12 cellular contexts compared by ENCODE assay signal in the genomic region with DNA sequence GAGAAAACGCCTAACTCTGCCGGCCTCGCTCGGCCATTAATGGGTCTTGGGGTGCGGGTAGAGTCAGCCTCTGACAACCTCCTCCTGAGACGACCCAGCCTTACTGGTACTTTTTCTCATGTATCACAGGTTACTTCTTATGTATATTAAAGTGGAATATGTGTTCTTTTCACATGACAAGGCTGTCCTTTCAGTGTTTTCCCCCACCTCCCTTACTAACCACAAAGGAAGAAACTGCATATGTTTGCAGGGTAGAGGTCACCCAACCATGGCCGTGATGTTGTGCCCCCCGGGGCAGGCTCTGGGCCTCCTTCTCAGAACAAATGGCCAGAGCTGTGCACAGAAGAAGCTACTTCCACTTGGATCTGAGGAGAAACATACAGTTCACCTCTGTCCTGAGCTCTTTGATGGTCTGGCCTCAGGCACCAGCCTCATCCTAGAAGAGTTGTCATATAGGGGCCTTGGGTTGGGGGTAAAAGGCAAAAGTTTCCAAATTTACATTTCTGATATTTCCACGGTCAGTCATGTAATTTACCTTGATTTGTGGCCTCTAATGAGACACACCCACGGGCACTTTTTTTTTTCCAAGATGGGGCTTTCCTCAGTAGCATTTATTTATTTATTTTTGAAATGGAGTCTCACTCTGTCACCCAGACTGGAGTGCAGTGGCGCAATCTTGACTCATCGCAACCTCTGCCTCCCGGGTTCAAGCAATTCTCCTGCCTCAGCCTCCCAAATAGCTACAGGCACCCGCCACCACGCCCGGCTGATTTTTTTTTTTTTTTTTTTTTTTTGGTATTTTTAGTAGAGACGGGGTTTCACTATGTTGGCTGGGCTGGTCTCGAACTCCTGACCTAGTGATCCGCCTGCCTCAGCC. TPM values are rescaled to one million over a fixed set of nuclear protein-coding genes. Genes with fewer than 3 reads are reported as not detected.
DNase-seq lines count a peak whose midpoint lies in the region; ATAC-seq and TF ChIP-seq lines count a peak whose summit lies in the region.
"Had no signal": no experiment of that assay in that cellular context is flagged by ENCODE, and none has a peak within 500 bp of the region (broad histone marks: within the 10 kb centered on the region; RNA-seq: fewer than 3 reads in every experiment).

No MANE protein-coding gene starts in this region.

- CTCF ChIA-PET in PC-3 (lab: Charles Lee): no interaction called here

- no peak overlapping the region for H3K4me3 ChIP-seq in trophoblast cell (ENCODE audit: low read depth, low read length)
- H3K4me3 ChIP-seq in brain microvascular endothelial cell (ENCODE audit: low read depth, low read length): no peak overlapping the region
- no peak overlapping the region for H3K4me3 ChIP-seq in aorta (ENCODE audit: low read length in 2 of 2)
- no peak overlapping the region for H3K4me3 ChIP-seq in PC-3 (ENCODE audit: low read length)

- H3K23ac ChIP-seq in trophoblast cell (ENCODE audit: low read length): no peak overlapping the region

- H4K91ac ChIP-seq in trophoblast cell (ENCODE audit: low read depth, low read length): no peak overlapping the region

- H3K27ac Mint-ChIP-seq in T-helper 1 cell treated with Interleukin-12 subunit alpha and Interleukin-12 subunit beta and Interleukin-4 antibody, amounts not matched to agents 30 μg/mL and 1 μg/mL, for 36 hours: no peak overlapping the region
- no peak overlapping the region for H3K27ac Mint-ChIP-seq in activated T-helper 1 cell treated with anti-CD3 and anti-CD28 coated beads, Interleukin-12 subunit alpha, Interleukin-12 subunit beta, Interleukin-2, Interleukin-4 antibody, amounts not matched to agents 30 ng/mL and 10 ng/mL and 1 ng/mL, durations not matched to agents 14 hours and 24 hours and 36 hours
- H3K27ac Mint-ChIP-seq: nephron progenitor cell had no signal

- no peak overlapping the region for H3K18ac ChIP-seq in trophoblast cell (ENCODE audit: low read length)

- peaks cover 6% of the 10 kb centered on the region for H3K79me1 ChIP-seq in trophoblast cell (ENCODE audit: low read length)

- POLR2A ChIA-PET in PC-3 (lab: Charles Lee; ENCODE audit: unreplicated experiment): interaction anchor here (0.7 kb wide), 1 partner anchor 68 kb away, joined by 8 read pairs; no protein-coding TSS in a partner anchor

- intact Hi-C loops in activated T-helper 1 cell treated with anti-CD3 and anti-CD28 coated beads, Interleukin-12 subunit alpha, Interleukin-12 subunit beta, Interleukin-2, Interleukin-4 antibody, amounts not matched to agents 30 ng/mL and 10 ng/mL and 1 ng/mL, durations not matched to agents 14 hours and 24 hours and 36 hours (cut with micrococcal nuclease): no loop called here
- intact Hi-C loops in aorta (cut with DNase I) (no loop called here), PC-3 (cut with micrococcal nuclease) (no loop called here)

- H2AFZ ChIP-seq in trophoblast cell (ENCODE audit: insufficient read depth, low read length, poor library complexity) (no peak overlapping the region), PC-3 (ENCODE audit: low read length) (no peak overlapping the region)

- no peak for TF ChIP-seq CTCF in brain microvascular endothelial cell (IDR thresholded peaks at IDR 0.05; ENCODE audit: low read depth, low read length, missing control alignments)
- no peak for TF ChIP-seq CTCF in PC-3 (conservative IDR thresholded peaks at IDR 0.05; ENCODE audit: low read depth, low read length)

- H3K9me2 ChIP-seq in PC-3 (replicated peaks; ENCODE audit: low read length): no peaks in the 10 kb centered on the region

- H3K9ac ChIP-seq in trophoblast cell (ENCODE audit: low read length) (no peak overlapping the region), PC-3 (ENCODE audit: low read length) (no peak overlapping the region)

- H3K79me2 ChIP-seq in trophoblast cell (ENCODE audit: control insufficient read depth, insufficient read depth, low read length, poor library complexity) (no peaks in the 10 kb centered on the region), PC-3 (ENCODE audit: low read length) (no peaks in the 10 kb centered on the region)

- H3K27me3 Mint-ChIP-seq in T-helper 1 cell treated with Interleukin-12 subunit alpha and Interleukin-12 subunit beta and Interleukin-4 antibody, amounts not matched to agents 30 μg/mL and 1 μg/mL, for 36 hours (ENCODE audit: low read depth): no peaks in the 10 kb centered on the region
- no peaks in the 10 kb centered on the region for H3K27me3 Mint-ChIP-seq in activated T-helper 1 cell treated with anti-CD3 and anti-CD28 coated beads, Interleukin-12 subunit alpha, Interleukin-12 subunit beta, Interleukin-2, Interleukin-4 antibody, amounts not matched to agents 30 ng/mL and 10 ng/mL and 1 ng/mL, durations not matched to agents 14 hours and 24 hours and 36 hours (ENCODE audit: insufficient read depth)

- H4K20me1 ChIP-seq in PC-3 (ENCODE audit: low read length): no peaks in the 10 kb centered on the region

- DNase-seq in T-helper 1 cell (no peak), trophoblast cell (peak; percentile 59 to 78), brain microvascular endothelial cell (no peak), aorta (no peak), PC-3 (no peak)
- DNase-seq in activated T-helper 1 cell treated with anti-CD3 and anti-CD28 coated beads, Interleukin-12 subunit alpha, Interleukin-12 subunit beta, Interleukin-2, Interleukin-4 antibody, amounts not matched to agents 30 ng/mL and 10 ng/mL and 1 ng/mL, durations not matched to agents 14 hours and 24 hours and 36 hours (ENCODE audit: low spot score): no peak
- DNase-seq: 8988T; activated CD4-positive, CD25-positive, alpha-beta regulatory T cell; Kasumi-1; nephron progenitor cell had no signal

- H4K8ac ChIP-seq in trophoblast cell (ENCODE audit: low read depth, low read length): no peak overlapping the region

- ATAC-seq in HG02852 (IDR thresholded peaks at IDR 0.05; ENCODE audit: unreplicated experiment) (peak; percentile 21), aorta (ENCODE audit: low FRiP score) (no peak), PC-3 (no peak)

- WGBS in trophoblast cell (ENCODE audit: extremely low coverage, insufficient coverage, insufficient read length): no CpG with 5 or more reads among the region's 19 CpGs
- WGBS in aorta, 2 donors: 87 to 93% methylated on average over 17 to 19 of the region's 19 CpGs

- H3K27me3 ChIP-seq in trophoblast cell (ENCODE audit: insufficient read depth, low read length) (peaks cover 7% of the 10 kb centered on the region), brain microvascular endothelial cell (replicated peaks) (no peaks in the 10 kb centered on the region), aorta (ENCODE audit: control insufficient read depth in 1 of 2, insufficient read depth in 2 of 2, low read length in 1 of 2) (no peaks in the 10 kb centered on the region), PC-3 (ENCODE audit: low read length) (no peaks in the 10 kb centered on the region)

- no peak overlapping the region for H2BK120ac ChIP-seq in trophoblast cell (ENCODE audit: insufficient read depth, low read length, poor library complexity)

- H2BK5ac ChIP-seq in trophoblast cell (ENCODE audit: low read depth, low read length, poor library complexity): no peak overlapping the region

- H3F3A ChIP-seq in PC-3 (ENCODE audit: low read length, unreplicated experiment): no peaks in the 10 kb centered on the region

- no TSS peak for BruUV-seq in PC-3 (replicated peaks; lab: Mats Ljungman, UMichigan)

- H3K36me3 Mint-ChIP-seq in T-helper 1 cell treated with Interleukin-12 subunit alpha and Interleukin-12 subunit beta and Interleukin-4 antibody, amounts not matched to agents 30 μg/mL and 1 μg/mL, for 36 hours (ENCODE audit: low read depth): no peaks in the 10 kb centered on the region
- peaks cover 3% of the 10 kb centered on the region for H3K36me3 Mint-ChIP-seq in activated T-helper 1 cell treated with anti-CD3 and anti-CD28 coated beads, Interleukin-12 subunit alpha, Interleukin-12 subunit beta, Interleukin-2, Interleukin-4 antibody, amounts not matched to agents 30 ng/mL and 10 ng/mL and 1 ng/mL, durations not matched to agents 14 hours and 24 hours and 36 hours (ENCODE audit: low read depth)

- H3K36me3 ChIP-seq in trophoblast cell (ENCODE audit: control insufficient read depth in 1 of 2, insufficient read depth in 2 of 2, low read length in 2 of 2) (no peaks in the 10 kb centered on the region), brain microvascular endothelial cell (replicated peaks) (no peaks in the 10 kb centered on the region), aorta (ENCODE audit: control insufficient read depth in 1 of 2, insufficient read depth in 2 of 2, low read length in 1 of 2) (no peaks in the 10 kb centered on the region), PC-3 (ENCODE audit: low read depth, low read length) (no peaks in the 10 kb centered on the region)

- in situ Hi-C loops in brain microvascular endothelial cell (cut with HindIII; ENCODE audit: low pct_ligation_motif_present, low sequenced_read_pairs): no loop called here

- no peak overlapping the region for H2BK12ac ChIP-seq in trophoblast cell (ENCODE audit: low read length)

- no peak overlapping the region for H3K4ac ChIP-seq in trophoblast cell (ENCODE audit: low read depth, low read length)

- H4K12ac ChIP-seq in trophoblast cell (ENCODE audit: low read depth, low read length): no peak overlapping the region

- H3K9me3 Mint-ChIP-seq in T-helper 1 cell treated with Interleukin-12 subunit alpha and Interleukin-12 subunit beta and Interleukin-4 antibody, amounts not matched to agents 30 μg/mL and 1 μg/mL, for 36 hours: no peaks in the 10 kb centered on the region
- no peaks in the 10 kb centered on the region for H3K9me3 Mint-ChIP-seq in activated T-helper 1 cell treated with anti-CD3 and anti-CD28 coated beads, Interleukin-12 subunit alpha, Interleukin-12 subunit beta, Interleukin-2, Interleukin-4 antibody, amounts not matched to agents 30 ng/mL and 10 ng/mL and 1 ng/mL, durations not matched to agents 14 hours and 24 hours and 36 hours

- no peak overlapping the region for H3K4me2 ChIP-seq in trophoblast cell (ENCODE audit: low read length)
- H3K4me2 ChIP-seq in PC-3 (ENCODE audit: low read length): no peak overlapping the region

- no peak overlapping the region for H3K14ac ChIP-seq in trophoblast cell (ENCODE audit: low read length)

- peaks cover 11 to 14% of the 10 kb centered on the region in 2 experiments for H3K4me1 ChIP-seq in trophoblast cell (ENCODE audit: control insufficient read depth in 1 of 2, insufficient read depth in 2 of 2, low read length in 2 of 2)
- no peaks in the 10 kb centered on the region for H3K4me1 ChIP-seq in aorta (ENCODE audit: control insufficient read depth in 1 of 2, insufficient read depth in 2 of 2, low read length in 2 of 2)
- peaks cover 11% of the 10 kb centered on the region for H3K4me1 ChIP-seq in PC-3 (ENCODE audit: insufficient read depth, low read length)

- H3K9me3 ChIP-seq in trophoblast cell (ENCODE audit: insufficient read depth, low read depth, low read length) (no peaks in the 10 kb centered on the region), aorta (ENCODE audit: control insufficient read depth, low read length) (no peaks in the 10 kb centered on the region), PC-3 (ENCODE audit: low read length) (no peaks in the 10 kb centered on the region)

- H3K4me1 Mint-ChIP-seq in T-helper 1 cell treated with Interleukin-12 subunit alpha and Interleukin-12 subunit beta and Interleukin-4 antibody, amounts not matched to agents 30 μg/mL and 1 μg/mL, for 36 hours (ENCODE audit: low read depth): peaks cover 38% of the 10 kb centered on the region
- peaks cover 31% of the 10 kb centered on the region for H3K4me1 Mint-ChIP-seq in activated T-helper 1 cell treated with anti-CD3 and anti-CD28 coated beads, Interleukin-12 subunit alpha, Interleukin-12 subunit beta, Interleukin-2, Interleukin-4 antibody, amounts not matched to agents 30 ng/mL and 10 ng/mL and 1 ng/mL, durations not matched to agents 14 hours and 24 hours and 36 hours (ENCODE audit: low read depth)

- H3K4me3 Mint-ChIP-seq in T-helper 1 cell treated with Interleukin-12 subunit alpha and Interleukin-12 subunit beta and Interleukin-4 antibody, amounts not matched to agents 30 μg/mL and 1 μg/mL, for 36 hours: peak overlapping the region; percentile 31
- H3K4me3 Mint-ChIP-seq in activated T-helper 1 cell treated with anti-CD3 and anti-CD28 coated beads, Interleukin-12 subunit alpha, Interleukin-12 subunit beta, Interleukin-2, Interleukin-4 antibody, amounts not matched to agents 30 ng/mL and 10 ng/mL and 1 ng/mL, durations not matched to agents 14 hours and 24 hours and 36 hours: peak overlapping the region; percentile 15
- H3K4me3 Mint-ChIP-seq: nephron progenitor cell had no signal

- H2AK5ac ChIP-seq in trophoblast cell (ENCODE audit: low read length): no peak overlapping the region

- no peak overlapping the region for H3K27ac ChIP-seq in trophoblast cell (ENCODE audit: low read depth, low read length)
- no peak overlapping the region for H3K27ac ChIP-seq in brain microvascular endothelial cell
- no peak overlapping the region for H3K27ac ChIP-seq in aorta (ENCODE audit: low read depth in 1 of 2, low read length in 2 of 2)
- H3K27ac ChIP-seq in PC-3 (ENCODE audit: low read length): no peak overlapping the region

RNA-seq across cellular contexts. Expression of gene SOWAHD, which starts 1.9 kb away (rescaled TPM):
- 0.21 and 0.34 TPM in 2 replicates for total RNA-seq in activated T-helper 1 cell treated with anti-CD3 and anti-CD28 coated beads, Interleukin-12 subunit alpha, Interleukin-12 subunit beta, Interleukin-2, Interleukin-4 antibody, amounts not matched to agents 30 ng/mL and 10 ng/mL and 1 ng/mL, durations not matched to agents 14 hours and 24 hours and 36 hours
- polyA plus RNA-seq in trophoblast cell (2013): 0.65 and 0.77 TPM in 2 replicates
- total RNA-seq in aorta (1 to 10 TPM in 1 of 2 donors, under 1 TPM in 1; 0.45 to 1.3 TPM), PC-3 (2014; rRNA removed) (2.3 and 2.5 TPM in 2 replicates)
- polyA plus RNA-seq in aorta: under 1 TPM in 1 of 2 donors, not detected in 1; 0.15 TPM

RNA-seq across cellular contexts. Expression of gene RPL39, which starts 31.2 kb away (rescaled TPM):
- total RNA-seq in activated T-helper 1 cell treated with anti-CD3 and anti-CD28 coated beads, Interleukin-12 subunit alpha, Interleukin-12 subunit beta, Interleukin-2, Interleukin-4 antibody, amounts not matched to agents 30 ng/mL and 10 ng/mL and 1 ng/mL, durations not matched to agents 14 hours and 24 hours and 36 hours: 1,853 and 1,912 TPM in 2 replicates
- polyA plus RNA-seq in trophoblast cell (2013): 4,540 and 4,605 TPM in 2 replicates
- total RNA-seq in aorta: 1,000 to 10,000 TPM; 1,166 to 1,184 TPM
- polyA plus RNA-seq in aorta: 1,000 to 10,000 TPM; 4,457 to 9,358 TPM
- total RNA-seq in PC-3 (2014; rRNA removed): 869 and 1,578 TPM in 2 replicates

Comparison
In these comparisons a context has a peak if more than half of its experiments do, and no peak if none do; other contexts are left out.
1. DNase-seq: peak in trophoblast cell (2 of 2); none in T-helper 1 cell (0 of 5), activated T-helper 1 cell treated with anti-CD3 and anti-CD28 coated beads, Interleukin-12 subunit alpha, Interleukin-12 subunit beta, Interleukin-2, Interleukin-4 antibody, amounts not matched to agents 30 ng/mL and 10 ng/mL and 1 ng/mL, durations not matched to agents 14 hours and 24 hours and 36 hours (single experiment), brain microvascular endothelial cell (single experiment), aorta (0 of 2) and PC-3 (single experiment).